Comparison of ENCODE assay signal across 18 cellular contexts in genomic region chr3:72496055-72496690, GRCh38. TPM values are rescaled to one million over a fixed set of nuclear protein-coding genes. Genes with fewer than 3 reads are reported as not detected.
DNase-seq lines count a peak whose midpoint lies in the region; ATAC-seq, FAIRE-seq and TF ChIP-seq lines count a peak whose summit lies in the region.
"Had no signal": no experiment of that assay in that cellular context is flagged by ENCODE, and none has a peak within 500 bp of the region (broad histone marks: within the 10 kb centered on the region; RNA-seq: fewer than 3 reads in every experiment).

No MANE protein-coding gene starts in this region.

- peak; percentile 74 for FAIRE-seq in GM12891 (lab: Jason Lieb, UNC)
- FAIRE-seq: pancreas had no signal

- intact Hi-C loops in A673 (cut with micrococcal nuclease; ENCODE audit: unreplicated experiment) = no loop called here
- intact Hi-C loops in OCI-LY7 (cut with micrococcal nuclease; ENCODE audit: unreplicated experiment) = no loop called here
- intact Hi-C loops in left lung (cut with DNase I) = no loop called here

- H3K4me3 ChIP-seq in A673 (ENCODE audit: low read depth, low read length, poor library complexity, severe bottlenecking) (no peak overlapping the region), OCI-LY7 (ENCODE audit: low read depth, low read length, poor library complexity, severe bottlenecking) (no peak overlapping the region), left lung (no peak overlapping the region)
- H3K4me3 ChIP-seq: esophagus muscularis mucosa, pancreas had no signal

- no TSS peak for BruUV-seq in A673 (replicated peaks; lab: Mats Ljungman, UMichigan)
- no TSS peak for BruUV-seq in OCI-LY7 (replicated peaks; lab: Mats Ljungman, UMichigan)

- H2AFZ ChIP-seq in OCI-LY7 (ENCODE audit: low read length) = no peak overlapping the region

- H3K27me3 ChIP-seq in A673 (replicated peaks; ENCODE audit: insufficient read depth, low read depth, low read length, poor library complexity) (no peaks in the 10 kb centered on the region), left lung (no peaks in the 10 kb centered on the region)
- H3K27me3 ChIP-seq: esophagus muscularis mucosa, pancreas had no signal

- H3K9me2 ChIP-seq in OCI-LY7 (ENCODE audit: insufficient read depth, low read length) = no peaks in the 10 kb centered on the region

- CTCF ChIA-PET in A673 (lab: Charles Lee) (no interaction called here), OCI-LY7 (lab: Charles Lee; ENCODE audit: unreplicated experiment) (interaction anchor here (0.6 kb wide), 1 partner anchor 24 kb away, joined by 3 read pairs; no protein-coding TSS in a partner anchor)

- no peak overlapping the region for H3K27ac ChIP-seq in A673 (ENCODE audit: low read depth, low read length, poor library complexity, severe bottlenecking)
- no peak overlapping the region for H3K27ac ChIP-seq in OCI-LY7 (ENCODE audit: low read depth, low read length, poor library complexity, severe bottlenecking)
- H3K27ac ChIP-seq in left lung = peak overlapping the region in 1 of 2 donors; percentile 77
- no peak overlapping the region for H3K27ac ChIP-seq in caudate nucleus (ENCODE audit: low read depth, low read length)
- H3K27ac ChIP-seq: esophagus muscularis mucosa, pancreas, VCaP had no signal

- no peaks in the 10 kb centered on the region for H3K9me3 ChIP-seq in A673 (ENCODE audit: low read depth, low read length, poor library complexity, severe bottlenecking)
- H3K9me3 ChIP-seq in OCI-LY7 (ENCODE audit: low read length) = no peaks in the 10 kb centered on the region
- H3K9me3 ChIP-seq in left lung = peaks cover 0 to 4% of the 10 kb centered on the region in 2 donors
- H3K9me3 ChIP-seq: Caco-2, esophagus muscularis mucosa, pancreas had no signal

- no peaks in the 10 kb centered on the region for H3K36me3 ChIP-seq in A673 (ENCODE audit: insufficient read depth, low read length, poor library complexity, severe bottlenecking)
- no peaks in the 10 kb centered on the region for H3K36me3 ChIP-seq in OCI-LY7 (ENCODE audit: insufficient read depth, low read length)
- H3K36me3 ChIP-seq in left lung = no peaks in the 10 kb centered on the region
- H3K36me3 ChIP-seq: esophagus muscularis mucosa, pancreas had no signal

- H3K4me1 ChIP-seq in A673 (ENCODE audit: insufficient read depth, low read length, poor library complexity, severe bottlenecking) = no peaks in the 10 kb centered on the region
- no peaks in the 10 kb centered on the region for H3K4me1 ChIP-seq in OCI-LY7 (ENCODE audit: insufficient read depth, low read length, poor library complexity, severe bottlenecking)
- peaks cover 0 to 17% of the 10 kb centered on the region in 2 donors for H3K4me1 ChIP-seq in left lung
- H3K4me1 ChIP-seq: Caco-2, esophagus muscularis mucosa, pancreas had no signal

- DNase-seq in A673 (ENCODE audit: low spot score) (peak; percentile 4), GM12891 (ENCODE audit: insufficient read length, low spot score) (peak; percentile 34), OCI-LY7 (ENCODE audit: low spot score) (peak; percentile 44), left lung (no peak), caudate nucleus (lab: John Stamatoyannopoulos, UW) (no peak)
- DNase-seq: activated CD8-positive, alpha-beta memory T cell treated with anti-CD3 and anti-CD28 coated beads for 24 hours; activated naive CD8-positive, alpha-beta T cell treated with anti-CD3 and anti-CD28 coated beads, Interleukin-2, amount 50 U/mL, for 24 hours; Caco-2; HCEC 1CT; left ventricle myocardium superior; NCI-H2081; pancreas; stimulated activated CD4-positive, alpha-beta T cell treated with anti-CD3 and anti-CD28 coated beads, Interleukin-4, amount 100 ng/mL, for 24 hours had no signal

- ATAC-seq in HG03354 (IDR thresholded peaks at IDR 0.05; ENCODE audit: poor library complexity, severe bottlenecking, unreplicated experiment) (peak; percentile 79), left lung (no peak), HG03342 (IDR thresholded peaks at IDR 0.05; ENCODE audit: unreplicated experiment) (no peak), GM19023 (IDR thresholded peaks at IDR 0.05; ENCODE audit: unreplicated experiment) (no peak)
- ATAC-seq: activated naive CD8-positive, alpha-beta T cell treated with anti-CD3 and anti-CD28 coated beads, Interleukin-2, amount 50 U/mL, for 24 hours; left ventricle myocardium superior had no signal

- no peak for TF ChIP-seq POLR2A in GM12891 (IDR thresholded peaks at IDR 0.05; ENCODE audit: low read depth, low read length)

- no peaks in the 10 kb centered on the region for H3K79me2 ChIP-seq in OCI-LY7 (ENCODE audit: insufficient read depth, low read depth, low read length)

- POLR2A ChIA-PET in A673 (lab: Charles Lee; ENCODE audit: low non-redundant PET) = no interaction called here
- POLR2A ChIA-PET in OCI-LY7 (lab: Charles Lee) = interaction anchor here (0.5 to 2.1 kb wide), 8 partner anchors 10 to 416 kb away, joined by 3 to 12 read pairs (median 4); no protein-coding TSS in a partner anchor

- H3K4me2 ChIP-seq in OCI-LY7 (ENCODE audit: low read length) = no peak overlapping the region; the same call in 1 of the 2 replicates

- TF ChIP-seq CTCF in A673 (conservative IDR thresholded peaks at IDR 0.05; ENCODE audit: low read depth, low read length) = no peak
- TF ChIP-seq CTCF in OCI-LY7 (conservative IDR thresholded peaks at IDR 0.05; ENCODE audit: low read length) = no peak
- TF ChIP-seq CTCF in left lung (IDR thresholded peaks at IDR 0.05) = no peak

- no peaks in the 10 kb centered on the region for H4K20me1 ChIP-seq in OCI-LY7 (ENCODE audit: insufficient read depth, low read length)

TF ChIP-seq in GM12891, 5 proteins besides CTCF, POLR2A, EP300 and RAD21:
- TF ChIP-seq SPI1 (IDR thresholded peaks at IDR 0.05; ENCODE audit: low read depth, low read length) (peak; percentile 20; the same call in 1 of the 2 replicates), POLR2AphosphoS5 (IDR thresholded peaks at IDR 0.05; ENCODE audit: low read depth, low read length) (no peak)
TF ChIP-seq in GM12891: peak in this region for 1.

RNA-seq across cellular contexts. Expression of gene RYBP, which starts 49.8 kb away (rescaled TPM):
- total RNA-seq in A673 (2021) = 6.7 and 7.5 TPM in 2 replicates
- polyA plus RNA-seq in GM12891 (2012; ENCODE audit: low read depth, missing spikeins) = 7.5 TPM
- total RNA-seq in OCI-LY7 (2014; rRNA removed; shearing (Covaris generic)) = 3.5 and 4.2 TPM in 2 replicates
- 9.4 and 9.6 TPM in 2 replicates for total RNA-seq in OCI-LY7 (2022)
- total RNA-seq in left lung = 10 to 100 TPM; 15.2 to 17.6 TPM

Comparison
In these comparisons a context has a peak if more than half of its experiments do, and no peak if none do; other contexts are left out.
1. DNase-seq: peak in A673 (single experiment), GM12891 (single experiment) and OCI-LY7 (single experiment); none in left lung (0 of 2) and caudate nucleus (0 of 61).